Comparison of ENCODE assay signal across 25 cellular contexts in the genomic region with DNA sequence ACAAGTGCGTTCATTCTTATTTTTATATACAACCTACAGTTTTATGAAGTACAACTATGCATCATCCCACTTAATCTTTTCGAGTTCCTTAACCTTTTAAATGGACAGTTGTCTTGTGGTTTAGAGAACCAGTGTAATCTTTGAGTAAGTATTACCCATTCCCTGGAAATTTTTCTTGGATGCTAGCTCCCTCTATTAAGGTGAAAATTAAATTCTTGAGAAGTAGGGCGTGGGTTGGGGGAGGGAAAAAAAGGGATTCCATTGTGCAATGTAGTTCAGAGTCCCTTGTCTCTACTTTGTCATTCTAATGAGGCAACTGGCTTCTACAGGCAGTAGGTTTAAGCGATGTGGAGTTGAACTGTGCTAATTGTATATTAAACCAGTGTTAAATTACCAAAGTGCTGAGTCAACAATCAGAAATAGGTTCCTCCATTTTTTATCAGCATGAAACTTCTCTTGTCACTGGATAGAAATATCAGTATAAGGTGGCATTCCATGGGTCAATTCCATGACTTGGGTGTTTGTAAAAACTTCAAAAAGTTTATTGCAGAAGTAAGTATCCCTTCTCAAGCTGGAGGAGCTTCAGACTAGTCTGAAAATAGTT.
DNase-seq lines count a peak whose midpoint lies in the region; ATAC-seq, FAIRE-seq and TF ChIP-seq lines count a peak whose summit lies in the region.
"Had no signal": no experiment of that assay in that cellular context is flagged by ENCODE, and none has a peak within 500 bp of the region (broad histone marks: within the 10 kb centered on the region; RNA-seq: fewer than 3 reads in every experiment).

No MANE protein-coding gene starts in this region.

- H3K4me1 ChIP-seq in HAP-1, result peaks cover 28% of the 10 kb centered on the region
- H3K4me1 ChIP-seq: vagina had no signal

- H3K4me3 Mint-ChIP-seq in nephron progenitor cell, result no peak overlapping the region
- H3K4me3 Mint-ChIP-seq: activated CD4-positive, alpha-beta T cell treated with anti-CD3 and anti-CD28 coated beads for 36 hours; activated naive CD8-positive, alpha-beta T cell; immature natural killer cell; memory B cell; stimulated activated naive CD8-positive, alpha-beta T cell treated with anti-CD3 and anti-CD28 coated beads, Interleukin-15, Interleukin-2, amounts not matched to agents 100 ng/mL and 50 ng/mL, for 24 hours; T-helper 1 cell treated with Interleukin-12 subunit alpha and Interleukin-12 subunit beta and Interleukin-4 antibody, amounts not matched to agents 30 μg/mL and 1 μg/mL, for 36 hours had no signal

- no peak for TF ChIP-seq CTCF in nephron progenitor cell (IDR thresholded peaks at IDR 0.05)

- DNase-seq in A172 (ENCODE audit: low spot score), result peak; percentile 7
- peak; percentile 78 to 99 for DNase-seq in HAP-1 (ENCODE audit: low spot score in 2 of 2)
- DNase-seq in RCC 7860 (ENCODE audit: low spot score), result peak; percentile 55
- DNase-seq in left colon, result no peak
- no peak for DNase-seq in NCI-H2171 treated with DMSO at 0.1 percent for 48 hours (lab: John Stamatoyannopoulos, UW)
- DNase-seq in nephron progenitor cell, result no peak
- no peak for DNase-seq in NCI-H1105 treated with DMSO at 0.1 percent for 48 hours (lab: John Stamatoyannopoulos, UW)
- DNase-seq: activated CD4-positive, alpha-beta T cell treated with anti-CD3 and anti-CD28 coated beads for 36 hours; activated effector memory CD4-positive, alpha-beta T cell treated with Interleukin-2 at 50 U/mL for 16 hours; activated T-cell treated with anti-CD3 and anti-CD28 coated beads for 4 hours; aorta; DND-41; immature natural killer cell; NCI-H1048; NCI-H1694 treated with DMSO at 0.1 percent for 48 hours; NCI-H82; sigmoid colon; SK-N-SH had no signal

- peaks cover 17% of the 10 kb centered on the region for H3K4me1 Mint-ChIP-seq in nephron progenitor cell
- H3K4me1 Mint-ChIP-seq: activated CD4-positive, alpha-beta T cell treated with anti-CD3 and anti-CD28 coated beads for 36 hours; immature natural killer cell; memory B cell had no signal

- in situ Hi-C loops in HAP-1 (cut with MboI; ENCODE audit: low sequenced_read_pairs), result no loop called here

- peaks cover 3% of the 10 kb centered on the region for H3K27me3 Mint-ChIP-seq in nephron progenitor cell (ENCODE audit: low read depth, poor library complexity)
- H3K27me3 Mint-ChIP-seq: activated naive CD8-positive, alpha-beta T cell; stimulated activated naive CD8-positive, alpha-beta T cell treated with anti-CD3 and anti-CD28 coated beads, Interleukin-15, Interleukin-2, amounts not matched to agents 100 ng/mL and 50 ng/mL, for 24 hours had no signal

- intact Hi-C loops in left colon (cut with DNase I, micrococcal nuclease), result no loop called here

- peaks cover 2% of the 10 kb centered on the region; the same call in 1 of the 2 replicates for H3K9me3 ChIP-seq in HAP-1
- H3K9me3 ChIP-seq: neutrophil, sigmoid colon, SK-N-SH, vagina had no signal

- no peak overlapping the region for H3K4me3 ChIP-seq in HAP-1
- H3K4me3 ChIP-seq: sigmoid colon, vagina had no signal

- H3K36me3 Mint-ChIP-seq in nephron progenitor cell (ENCODE audit: low read depth), result peaks cover 5% of the 10 kb centered on the region
- H3K36me3 Mint-ChIP-seq: activated naive CD8-positive, alpha-beta T cell; immature natural killer cell; memory B cell had no signal

- H3K27ac Mint-ChIP-seq in nephron progenitor cell, result no peak overlapping the region
- H3K27ac Mint-ChIP-seq: activated CD4-positive, alpha-beta T cell treated with anti-CD3 and anti-CD28 coated beads for 36 hours; activated naive CD8-positive, alpha-beta T cell; immature natural killer cell; memory B cell; stimulated activated naive CD8-positive, alpha-beta T cell treated with anti-CD3 and anti-CD28 coated beads, Interleukin-15, Interleukin-2, amounts not matched to agents 100 ng/mL and 50 ng/mL, for 24 hours; T-helper 1 cell treated with Interleukin-12 subunit alpha and Interleukin-12 subunit beta and Interleukin-4 antibody, amounts not matched to agents 30 μg/mL and 1 μg/mL, for 36 hours had no signal

- peak; percentile 42 for ATAC-seq in left colon
- ATAC-seq in GM21447 (IDR thresholded peaks at IDR 0.05; ENCODE audit: unreplicated experiment), result no peak

- FAIRE-seq in RCC 7860 (lab: Jason Lieb, UNC), result peak; percentile 81

- no peaks in the 10 kb centered on the region for H3K27me3 ChIP-seq in HAP-1 (ENCODE audit: low read depth)
- H3K27me3 ChIP-seq: neutrophil, sigmoid colon, vagina had no signal

- H3K36me3 ChIP-seq in HAP-1 (replicated peaks), result no peaks in the 10 kb centered on the region
- H3K36me3 ChIP-seq: neutrophil, sigmoid colon, vagina had no signal

- H3K9me3 Mint-ChIP-seq in nephron progenitor cell, result peaks cover 6% of the 10 kb centered on the region
- H3K9me3 Mint-ChIP-seq: T-helper 1 cell treated with Interleukin-12 subunit alpha and Interleukin-12 subunit beta and Interleukin-4 antibody, amounts not matched to agents 30 μg/mL and 1 μg/mL, for 36 hours had no signal

Comparison
In these comparisons a context has a peak if more than half of its experiments do, and no peak if none do; other contexts are left out.
1. DNase-seq: peak in A172 (single experiment), HAP-1 (2 of 2) and RCC 7860 (single experiment); none in left colon (0 of 2), NCI-H2171 treated with DMSO at 0.1 percent for 48 hours (single experiment), nephron progenitor cell (single experiment) and NCI-H1105 treated with DMSO at 0.1 percent for 48 hours (single experiment).